16 cellular contexts compared by ENCODE assay signal in the genomic region with DNA sequence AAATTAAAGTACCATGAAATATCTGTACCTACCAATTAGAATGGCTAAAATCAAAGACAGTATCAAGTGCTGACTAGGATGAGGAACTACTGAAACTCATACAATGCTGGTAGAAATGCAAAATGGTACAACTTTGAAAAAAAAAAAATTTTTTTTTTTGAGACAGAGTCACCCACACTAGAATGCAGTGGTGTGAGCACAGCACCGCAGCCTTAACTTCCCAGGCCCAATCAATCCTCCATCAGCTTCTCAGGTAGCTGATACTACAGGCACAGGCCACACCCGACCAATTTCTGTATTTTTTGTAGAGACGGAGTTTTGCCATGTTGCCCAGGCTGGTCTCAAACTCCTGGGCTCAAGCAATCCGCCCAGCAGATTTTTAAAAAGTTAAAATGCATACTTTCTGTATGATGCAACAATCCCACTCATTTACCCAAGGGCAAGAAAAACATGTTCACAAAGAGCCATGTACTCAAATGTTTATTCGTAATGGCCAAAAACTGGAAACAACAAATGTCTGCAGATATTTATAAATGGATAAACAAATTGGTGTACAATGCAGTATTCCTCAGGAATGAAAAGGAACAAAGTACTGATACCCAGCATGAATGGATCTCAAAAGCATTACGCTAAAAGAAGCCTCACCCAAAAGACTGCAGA. TPM values are rescaled to one million over a fixed set of nuclear protein-coding genes. Genes with fewer than 3 reads are reported as not detected.
DNase-seq lines count a peak whose midpoint lies in the region; ATAC-seq, FAIRE-seq and TF ChIP-seq lines count a peak whose summit lies in the region.
"Had no signal": no experiment of that assay in that cellular context is flagged by ENCODE, and none has a peak within 500 bp of the region (broad histone marks: within the 10 kb centered on the region; RNA-seq: fewer than 3 reads in every experiment).

No MANE protein-coding gene starts in this region.

- H3K27ac Mint-ChIP-seq in WTC11, result peak overlapping the region; percentile 66; the same call in 1 of the 2 replicates
- H3K27ac Mint-ChIP-seq in activated CD4-positive, alpha-beta memory T cell treated with anti-CD3 and anti-CD28 coated beads for 36 hours, result no peak overlapping the region

- H3K36me3 Mint-ChIP-seq in WTC11, result peaks cover 9% of the 10 kb centered on the region
- H3K36me3 Mint-ChIP-seq in activated CD4-positive, alpha-beta memory T cell treated with anti-CD3 and anti-CD28 coated beads for 36 hours, result peaks cover 5% of the 10 kb centered on the region

- TF ChIP-seq CTCF in A549 (IDR thresholded peaks at IDR 0.05), result no peak
- no peak for TF ChIP-seq CTCF in WTC11 (IDR thresholded peaks at IDR 0.05)
- TF ChIP-seq CTCF in foreskin fibroblast (IDR thresholded peaks at IDR 0.05; ENCODE audit: low read depth, low read length), result no peak
- no peak for TF ChIP-seq CTCF in testis (IDR thresholded peaks at IDR 0.05)

- H3K4me3 ChIP-seq in A549 (no peak overlapping the region), foreskin fibroblast (ENCODE audit: low read depth in 1 of 2, low read length in 2 of 2) (peak overlapping the region; percentile 12 to 28), testis (no peak overlapping the region)
- H3K4me3 ChIP-seq: esophagus squamous epithelium had no signal

- CTCF ChIA-PET in A549 (lab: Yijun Ruan, JAX) (interaction anchor here (0.6 kb wide), 2 partner anchors 12 to 226 kb away, joined by 3 to 5 read pairs; no protein-coding TSS in a partner anchor), WTC11 (lab: Charles Lee) (no interaction called here)
- CTCF ChIA-PET in activated CD4-positive, alpha-beta memory T cell treated with anti-CD3 and anti-CD28 coated beads for 36 hours (lab: Charles Lee), result interaction anchor here (7.6 kb wide), 1 partner anchor 234 kb away, joined by 94 read pairs; no protein-coding TSS in a partner anchor

- TF ChIP-seq RAD21 in A549 (conservative IDR thresholded peaks at IDR 0.05 in 1 of 2, IDR thresholded peaks at IDR 0.05 in 1 of 2), result no peak

- H3K9me3 ChIP-seq in A549 (peaks cover 10% of the 10 kb centered on the region), testis (no peaks in the 10 kb centered on the region)
- H3K9me3 ChIP-seq: BE2C, esophagus squamous epithelium had no signal

- FAIRE-seq in A549 (lab: Jason Lieb, UNC), result no peak
- FAIRE-seq: G401.6 had no signal

- H3K27ac ChIP-seq in A549 (peak overlapping the region; percentile 21 to 66; a peak in 5 of 6 replicates), testis (no peak overlapping the region)

- peaks cover 16% of the 10 kb centered on the region for H3K4me1 Mint-ChIP-seq in WTC11
- peaks cover 40% of the 10 kb centered on the region for H3K4me1 Mint-ChIP-seq in activated CD4-positive, alpha-beta memory T cell treated with anti-CD3 and anti-CD28 coated beads for 36 hours (ENCODE audit: low read depth)

- no peaks in the 10 kb centered on the region for H3K36me3 ChIP-seq in testis (ENCODE audit: low read depth, missing control alignments)
- H3K36me3 ChIP-seq: BE2C, esophagus squamous epithelium had no signal

- DNase-seq in A549 (ENCODE audit: low read depth in 1 of 2, low spot score in 1 of 2), result no peak
- DNase-seq in HCEC 1CT, result peak; percentile 66
- DNase-seq in WTC11 (ENCODE audit: low spot score), result no peak
- DNase-seq in foreskin fibroblast, result peak; percentile 40 to 70
- DNase-seq in testis, result no peak
- no peak for DNase-seq in activated CD4-positive, alpha-beta memory T cell treated with anti-CD3 and anti-CD28 coated beads for 36 hours
- DNase-seq: activated CD8-positive, alpha-beta memory T cell treated with anti-CD3 and anti-CD28 coated beads, Interleukin-2, amount 50 U/mL, for 4 hours; BE2C; esophagus squamous epithelium; kidney glomerular epithelial cell; NCI-H1930; stimulated activated CD4-positive, alpha-beta T cell treated with anti-CD3 and anti-CD28 coated beads, Interleukin-15, amount 100 ng/mL, for 24 hours; T1000 had no signal

- no peak for TF ChIP-seq EP300 in A549 (IDR thresholded peaks at IDR 0.05)

- intact Hi-C loops in testis (cut with DNase I; ENCODE audit: low total_unique reads), result no loop called here
- intact Hi-C loops in activated CD4-positive, alpha-beta memory T cell treated with anti-CD3 and anti-CD28 coated beads for 36 hours (cut with micrococcal nuclease), result no loop called here

- H3K4me3 Mint-ChIP-seq in WTC11, result no peak overlapping the region
- H3K4me3 Mint-ChIP-seq in activated CD4-positive, alpha-beta memory T cell treated with anti-CD3 and anti-CD28 coated beads for 36 hours, result no peak overlapping the region

- ATAC-seq in A549, result no peak
- no peak for ATAC-seq in WTC11
- ATAC-seq in HG02588 (IDR thresholded peaks at IDR 0.05; ENCODE audit: unreplicated experiment), result no peak
- no peak for ATAC-seq in GM19023 (IDR thresholded peaks at IDR 0.05; ENCODE audit: unreplicated experiment)

- POLR2A ChIA-PET in A549 (lab: Yijun Ruan, JAX) (no interaction called here), WTC11 (lab: Charles Lee) (no interaction called here)
- POLR2A ChIA-PET in activated CD4-positive, alpha-beta memory T cell treated with anti-CD3 and anti-CD28 coated beads for 36 hours (lab: Charles Lee), result no interaction called here

- H3K27me3 Mint-ChIP-seq in WTC11 (ENCODE audit: low read depth), result no peaks in the 10 kb centered on the region
- no peaks in the 10 kb centered on the region for H3K27me3 Mint-ChIP-seq in activated CD4-positive, alpha-beta memory T cell treated with anti-CD3 and anti-CD28 coated beads for 36 hours

- 81% methylated on average over 6 of the region's 6 CpGs for WGBS in A549 (ENCODE audit: missing lambda C conversion rate)
- 92 to 93% methylated on average over 6 of the region's 6 CpGs for WGBS in testis, 2 donors

- peaks cover 11% of the 10 kb centered on the region for H3K9me3 Mint-ChIP-seq in WTC11
- peaks cover 5% of the 10 kb centered on the region for H3K9me3 Mint-ChIP-seq in activated CD4-positive, alpha-beta memory T cell treated with anti-CD3 and anti-CD28 coated beads for 36 hours

- H3K27me3 ChIP-seq in testis, result no peaks in the 10 kb centered on the region
- H3K27me3 ChIP-seq: BE2C, esophagus squamous epithelium had no signal

- H3K4me1 ChIP-seq in A549 (peaks cover 49% of the 10 kb centered on the region), testis (no peaks in the 10 kb centered on the region)

- TF ChIP-seq POLR2A in A549 (IDR thresholded peaks at IDR 0.05; ENCODE audit: low read length) (no peak), testis (IDR thresholded peaks at IDR 0.05) (no peak)

- peak overlapping the region; percentile 30; the same call in 2 of the 3 replicates for H3K4me2 ChIP-seq in A549

TF ChIP-seq in A549, 52 proteins besides CTCF, POLR2A, EP300 and RAD21:
- TF ChIP-seq ATOH8 (CRISPR knock-in tag; IDR thresholded peaks at IDR 0.05; ENCODE audit: low read depth) (no peak), ZSCAN20 (CRISPR knock-in tag; IDR thresholded peaks at IDR 0.05) (no peak), EHMT2 (IDR thresholded peaks at IDR 0.05; ENCODE audit: low read depth) (0 out of 2 replicates have a peak, but pooled peaks have one; percentile 34), CEBPB (IDR thresholded peaks at IDR 0.05) (peak; percentile 17 to 60; a peak in 3 of 4 replicates)
- TF ChIP-seq, protein P1, sequence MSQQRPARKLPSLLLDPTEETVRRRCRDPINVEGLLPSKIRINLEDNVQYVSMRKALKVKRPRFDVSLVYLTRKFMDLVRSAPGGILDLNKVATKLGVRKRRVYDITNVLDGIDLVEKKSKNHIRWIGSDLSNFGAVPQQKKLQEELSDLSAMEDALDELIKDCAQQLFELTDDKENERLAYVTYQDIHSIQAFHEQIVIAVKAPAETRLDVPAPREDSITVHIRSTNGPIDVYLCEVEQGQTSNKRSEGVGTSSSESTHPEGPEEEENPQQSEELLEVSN (IDR thresholded peaks at IDR 0.05; ENCODE audit: borderline replicate concordance, low read depth), result no peak

TF ChIP-seq in WTC11, 78 proteins besides CTCF, POLR2A, EP300 and RAD21:
- TF ChIP-seq USF2 (CRISPR knock-in tag; IDR thresholded peaks at IDR 0.05) (no peak), KAT7 (CRISPR knock-in tag; IDR thresholded peaks at IDR 0.05; ENCODE audit: borderline replicate concordance) (no peak), CREM (CRISPR knock-in tag; IDR thresholded peaks at IDR 0.05) (no peak), USF1 (CRISPR knock-in tag; IDR thresholded peaks at IDR 0.05) (no peak), GABPB1 (CRISPR knock-in tag; IDR thresholded peaks at IDR 0.05) (peak; percentile 92)

RNA-seq across cellular contexts. Expression of gene SMURF2, which starts 8.7 kb away (rescaled TPM):
- polyA plus RNA-seq in A549 (2011; rRNA removed) (26.3 and 29.1 TPM in 2 replicates), A549 (2017; fragmentation: RNase III; extraction: RNeasy Plus Mini Kit Qiagen cat#74134 plus additional on column Dnase treatment) (16.7 to 21.1 TPM (median 17.6 TPM) in 3 replicates), testis (ENCODE audit: insufficient read depth, low read depth, low replicate concordance) (50.0 TPM)
- 8.3 and 8.9 TPM in 2 replicates for polyA plus RNA-seq in A549 (2012; cell fraction: cytosol; rRNA removed)
- polyA plus RNA-seq in A549 (2012; cell fraction: nucleus; rRNA removed), result 7.0 and 11.0 TPM in 2 replicates
- polyA minus RNA-seq in A549 (2011; rRNA and poly(A)+ RNA removed), result 33.6 and 34.0 TPM in 2 replicates
- total RNA-seq in WTC11 (2021) (21.6 to 24.0 TPM (median 23.0 TPM) in 3 replicates), testis (10 to 100 TPM; 28.9 to 32.2 TPM)
- total RNA-seq in activated CD4-positive, alpha-beta memory T cell treated with anti-CD3 and anti-CD28 coated beads for 36 hours, result 10 to 100 TPM; 11.5 to 12.1 TPM

Comparison
In these comparisons a context has a peak if more than half of its experiments do, and no peak if none do; other contexts are left out.
1. DNase-seq: peak in HCEC 1CT (single experiment) and foreskin fibroblast (2 of 2); none in A549 (0 of 2), WTC11 (single experiment), testis (single experiment) and activated CD4-positive, alpha-beta memory T cell treated with anti-CD3 and anti-CD28 coated beads for 36 hours (single experiment).
2. H3K27ac ChIP-seq: peak in A549 (2 of 2); none in testis (0 of 2).
3. H3K4me3 ChIP-seq: peak in foreskin fibroblast (2 of 2); none in A549 (single experiment) and testis (0 of 2).